8 cellular contexts compared by ENCODE assay signal in the genomic region with DNA sequence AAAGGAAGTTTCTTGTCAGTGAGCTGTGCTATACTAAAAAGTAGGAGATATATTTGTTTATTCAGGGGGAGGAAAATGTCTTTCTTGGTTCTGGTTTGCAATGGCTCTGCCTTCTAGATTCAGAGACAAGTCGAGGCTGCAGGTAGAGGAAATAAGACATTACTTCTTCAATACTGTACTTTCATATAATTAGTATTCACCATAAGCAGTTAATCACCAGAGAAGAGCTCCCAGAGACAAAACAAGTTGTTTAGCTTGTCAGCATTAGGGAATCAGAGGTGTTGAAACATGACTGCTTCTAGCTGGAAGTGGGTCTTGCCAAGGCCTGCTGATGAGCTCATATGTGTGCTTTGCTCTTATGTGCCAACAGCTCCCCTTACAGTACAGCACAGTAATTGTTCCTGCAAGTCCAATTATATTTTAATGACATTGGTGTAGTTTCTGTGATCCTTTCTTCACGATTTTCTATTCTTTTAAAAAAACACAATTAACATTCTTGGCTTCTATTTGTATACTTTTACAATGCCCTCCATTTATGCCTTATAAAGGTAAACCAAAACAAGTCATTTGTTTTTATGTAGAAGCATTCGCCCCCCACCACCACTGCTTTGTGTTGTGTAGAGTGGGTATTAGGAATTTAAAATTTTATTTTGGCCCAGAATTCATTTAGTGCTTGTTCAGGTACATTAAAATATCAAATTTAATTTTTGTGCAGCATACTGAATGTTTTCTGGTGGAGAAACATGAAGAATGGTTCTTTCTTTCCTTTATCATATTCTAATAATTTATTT.
A peak's percentile ranks its signal among the peaks of the same experiment; 100 is the strongest.
DNase-seq lines count a peak whose midpoint lies in the region; ATAC-seq and TF ChIP-seq lines count a peak whose summit lies in the region.

No MANE protein-coding gene starts in this region.

- H3K27me3 Mint-ChIP-seq in activated CD4-positive, alpha-beta memory T cell treated with anti-CD3 and anti-CD28 coated beads for 36 hours, result no peaks in the 10 kb centered on the region
- H3K27me3 Mint-ChIP-seq in natural killer cell (ENCODE audit: low read depth in 2 of 2), result no peaks in the 10 kb centered on the region
- no peaks in the 10 kb centered on the region for H3K27me3 Mint-ChIP-seq in activated T-helper 1 cell treated with anti-CD3 and anti-CD28 coated beads, Interleukin-12 subunit alpha, Interleukin-12 subunit beta, Interleukin-2, Interleukin-4 antibody, amounts not matched to agents 30 ng/mL and 10 ng/mL and 1 ng/mL, durations not matched to agents 14 hours and 24 hours and 36 hours (ENCODE audit: insufficient read depth)

- no peak overlapping the region for H3K4me3 ChIP-seq in fibroblast of pulmonary artery (replicated peaks; ENCODE audit: low read depth, low read length)

- DNase-seq in DMS79 treated with DMSO at 0.1 percent for 48 hours (lab: John Stamatoyannopoulos, UW) (peak; percentile 27), NCI-H524 treated with DMSO at 0.1 percent for 48 hours (lab: John Stamatoyannopoulos, UW) (peak; percentile 63), fibroblast of pulmonary artery (ENCODE audit: low read depth) (peak; percentile 97), natural killer cell (no peak)
- DNase-seq in activated CD4-positive, alpha-beta memory T cell treated with anti-CD3 and anti-CD28 coated beads for 36 hours, result peak; percentile 30
- no peak for DNase-seq in activated T-helper 1 cell treated with anti-CD3 and anti-CD28 coated beads, Interleukin-12 subunit alpha, Interleukin-12 subunit beta, Interleukin-2, Interleukin-4 antibody, amounts not matched to agents 30 ng/mL and 10 ng/mL and 1 ng/mL, durations not matched to agents 14 hours and 24 hours and 36 hours (ENCODE audit: low spot score)

- H3K27ac Mint-ChIP-seq in activated CD4-positive, alpha-beta memory T cell treated with anti-CD3 and anti-CD28 coated beads for 36 hours, result no peak overlapping the region
- no peak overlapping the region for H3K27ac Mint-ChIP-seq in natural killer cell
- no peak overlapping the region for H3K27ac Mint-ChIP-seq in activated T-helper 1 cell treated with anti-CD3 and anti-CD28 coated beads, Interleukin-12 subunit alpha, Interleukin-12 subunit beta, Interleukin-2, Interleukin-4 antibody, amounts not matched to agents 30 ng/mL and 10 ng/mL and 1 ng/mL, durations not matched to agents 14 hours and 24 hours and 36 hours

- H3K4me1 Mint-ChIP-seq in activated CD4-positive, alpha-beta memory T cell treated with anti-CD3 and anti-CD28 coated beads for 36 hours (ENCODE audit: low read depth), result peaks cover 6% of the 10 kb centered on the region
- no peaks in the 10 kb centered on the region for H3K4me1 Mint-ChIP-seq in natural killer cell
- no peaks in the 10 kb centered on the region for H3K4me1 Mint-ChIP-seq in activated T-helper 1 cell treated with anti-CD3 and anti-CD28 coated beads, Interleukin-12 subunit alpha, Interleukin-12 subunit beta, Interleukin-2, Interleukin-4 antibody, amounts not matched to agents 30 ng/mL and 10 ng/mL and 1 ng/mL, durations not matched to agents 14 hours and 24 hours and 36 hours (ENCODE audit: low read depth)

- H3K9me3 Mint-ChIP-seq in activated CD4-positive, alpha-beta memory T cell treated with anti-CD3 and anti-CD28 coated beads for 36 hours, result no peaks in the 10 kb centered on the region
- no peaks in the 10 kb centered on the region for H3K9me3 Mint-ChIP-seq in natural killer cell
- H3K9me3 Mint-ChIP-seq in activated T-helper 1 cell treated with anti-CD3 and anti-CD28 coated beads, Interleukin-12 subunit alpha, Interleukin-12 subunit beta, Interleukin-2, Interleukin-4 antibody, amounts not matched to agents 30 ng/mL and 10 ng/mL and 1 ng/mL, durations not matched to agents 14 hours and 24 hours and 36 hours, result no peaks in the 10 kb centered on the region

- ATAC-seq in GM19467 (IDR thresholded peaks at IDR 0.05; ENCODE audit: unreplicated experiment) (peak; percentile 85), HG03520 (IDR thresholded peaks at IDR 0.05; ENCODE audit: unreplicated experiment) (peak; percentile 86), natural killer cell (peak; percentile 78 to 100 (median 80))

- TF ChIP-seq CTCF in fibroblast of pulmonary artery (IDR thresholded peaks at IDR 0.05; ENCODE audit: low read length, missing control alignments) (peak; percentile 85), natural killer cell (IDR thresholded peaks at IDR 0.05) (peak; percentile 58)

- H3K4me3 Mint-ChIP-seq in activated CD4-positive, alpha-beta memory T cell treated with anti-CD3 and anti-CD28 coated beads for 36 hours, result no peak overlapping the region
- no peak overlapping the region for H3K4me3 Mint-ChIP-seq in natural killer cell
- no peak overlapping the region for H3K4me3 Mint-ChIP-seq in activated T-helper 1 cell treated with anti-CD3 and anti-CD28 coated beads, Interleukin-12 subunit alpha, Interleukin-12 subunit beta, Interleukin-2, Interleukin-4 antibody, amounts not matched to agents 30 ng/mL and 10 ng/mL and 1 ng/mL, durations not matched to agents 14 hours and 24 hours and 36 hours

- no peaks in the 10 kb centered on the region for H3K36me3 Mint-ChIP-seq in activated CD4-positive, alpha-beta memory T cell treated with anti-CD3 and anti-CD28 coated beads for 36 hours
- H3K36me3 Mint-ChIP-seq in natural killer cell, result no peaks in the 10 kb centered on the region
- no peaks in the 10 kb centered on the region for H3K36me3 Mint-ChIP-seq in activated T-helper 1 cell treated with anti-CD3 and anti-CD28 coated beads, Interleukin-12 subunit alpha, Interleukin-12 subunit beta, Interleukin-2, Interleukin-4 antibody, amounts not matched to agents 30 ng/mL and 10 ng/mL and 1 ng/mL, durations not matched to agents 14 hours and 24 hours and 36 hours (ENCODE audit: low read depth)

- intact Hi-C loops in activated CD4-positive, alpha-beta memory T cell treated with anti-CD3 and anti-CD28 coated beads for 36 hours (cut with micrococcal nuclease), result loop anchor here (1.0 to 10.0 kb wide), 5 partner anchors 314 to 861 kb away; partner anchors contain the start of gene ZCCHC9
- intact Hi-C loops in natural killer cell (cut with micrococcal nuclease), result loop anchor here (1.0 kb wide), 2 partner anchors 659 to 741 kb away; no protein-coding TSS in a partner anchor
- intact Hi-C loops in activated T-helper 1 cell treated with anti-CD3 and anti-CD28 coated beads, Interleukin-12 subunit alpha, Interleukin-12 subunit beta, Interleukin-2, Interleukin-4 antibody, amounts not matched to agents 30 ng/mL and 10 ng/mL and 1 ng/mL, durations not matched to agents 14 hours and 24 hours and 36 hours (cut with micrococcal nuclease), result loop anchor here (1.0 to 10.0 kb wide), 6 partner anchors 194 to 861 kb away; partner anchors contain the start of genes ATG10 and ZCCHC9

- POLR2A ChIA-PET in activated CD4-positive, alpha-beta memory T cell treated with anti-CD3 and anti-CD28 coated beads for 36 hours (lab: Charles Lee), result no interaction called here

- CTCF ChIA-PET in activated CD4-positive, alpha-beta memory T cell treated with anti-CD3 and anti-CD28 coated beads for 36 hours (lab: Charles Lee), result interaction anchor here (0.6 to 2.6 kb wide), 15 partner anchors 10 to 917 kb away, joined by 3 to 15 read pairs (median 4); partner anchors contain the start of gene SSBP2

Comparison
In these comparisons a context has a peak if more than half of its experiments do, and no peak if none do; other contexts are left out.
1. DNase-seq: peak in DMS79 treated with DMSO at 0.1 percent for 48 hours (single experiment), NCI-H524 treated with DMSO at 0.1 percent for 48 hours (single experiment), activated CD4-positive, alpha-beta memory T cell treated with anti-CD3 and anti-CD28 coated beads for 36 hours (single experiment) and fibroblast of pulmonary artery (single experiment); none in natural killer cell (single experiment) and activated T-helper 1 cell treated with anti-CD3 and anti-CD28 coated beads, Interleukin-12 subunit alpha, Interleukin-12 subunit beta, Interleukin-2, Interleukin-4 antibody, amounts not matched to agents 30 ng/mL and 10 ng/mL and 1 ng/mL, durations not matched to agents 14 hours and 24 hours and 36 hours (single experiment).
2. Peak in every context shown above with its lines, with median percentiles within 50 percentile points of each other: ATAC-seq.